24 cellular contexts compared by ENCODE assay signal in genomic region chr4:89277412-89277811, GRCh38. TPM values are rescaled to one million over a fixed set of nuclear protein-coding genes. Genes with fewer than 3 reads are reported as not detected.
DNase-seq lines count a peak whose midpoint lies in the region; ATAC-seq and TF ChIP-seq lines count a peak whose summit lies in the region.
"Had no signal": no experiment of that assay in that cellular context is flagged by ENCODE, and none has a peak within 500 bp of the region (broad histone marks: within the 10 kb centered on the region; RNA-seq: fewer than 3 reads in every experiment).

No MANE protein-coding gene starts in this region.

- peaks cover 97% of the 10 kb centered on the region for H3K4me1 ChIP-seq in CD4-positive, alpha-beta memory T cell (ENCODE audit: insufficient read depth, low read length)
- no peaks in the 10 kb centered on the region for H3K4me1 ChIP-seq in GM23248 (ENCODE audit: insufficient read depth)
- no peaks in the 10 kb centered on the region for H3K4me1 ChIP-seq in aorta (ENCODE audit: control insufficient read depth in 1 of 2, insufficient read depth in 2 of 2, low read length in 2 of 2)
- H3K4me1 ChIP-seq: esophagus squamous epithelium, psoas muscle, vagina had no signal

- H3F3A ChIP-seq in GM23248 (ENCODE audit: insufficient read depth), result no peaks in the 10 kb centered on the region

- in situ Hi-C loops in GM23248 (cut with MboI), result no loop called here

- H3K27ac ChIP-seq in CD4-positive, alpha-beta memory T cell (ENCODE audit: low read depth, low read length), result no peak overlapping the region
- H3K27ac ChIP-seq in GM23248 (no peak overlapping the region), aorta (ENCODE audit: low read depth in 1 of 2, low read length in 2 of 2) (no peak overlapping the region)
- H3K27ac ChIP-seq: cardiac muscle cell, esophagus squamous epithelium, KMS-11, psoas muscle, vagina had no signal

- CTCF ChIA-PET in CD4-positive, alpha-beta memory T cell (lab: Charles Lee; ENCODE audit: partially characterized antibody), result interaction anchor here (0.9 to 14.5 kb wide), 4 partner anchors 9 to 28 kb away, joined by 3 to 171 read pairs (median 3); no protein-coding TSS in a partner anchor

- no peaks in the 10 kb centered on the region for H3K79me2 ChIP-seq in GM23248 (ENCODE audit: insufficient read depth)

- DNase-seq in CD4-positive, alpha-beta memory T cell, result no peak
- peak; percentile 78 for DNase-seq in GM23248
- peak; percentile 33 for DNase-seq in amniotic epithelial cell (ENCODE audit: low read depth)
- peak; percentile 52 for DNase-seq in kidney tubule cell (ENCODE audit: low spot score)
- DNase-seq in omental fat pad (ENCODE audit: low spot score), result no peak
- no peak for DNase-seq in superior temporal gyrus (ENCODE audit: extremely low spot score)
- no peak for DNase-seq in aorta
- DNase-seq: activated CD4-positive, alpha-beta T cell treated with anti-CD3 and anti-CD28 coated beads, Interleukin-2, amount 50 U/mL, for 4 hours; activated CD8-positive, alpha-beta memory T cell treated with anti-CD3 and anti-CD28 coated beads, Interleukin-2, amount 50 U/mL, for 48 hours; activated naive CD4-positive, alpha-beta T cell treated with anti-CD3 and anti-CD28 coated beads, Interleukin-2, amount 10 ng/mL, durations not matched to agents 7 days and 5 days; amygdala; esophagus squamous epithelium; GDM1; midbrain; naive thymus-derived CD4-positive, alpha-beta T cell; NCI-H446; NCI-H82; psoas muscle; stimulated activated naive CD4-positive, alpha-beta T cell treated with Interleukin-2 at 50 U/mL for 16 hours had no signal

- TF ChIP-seq CTCF in omental fat pad (IDR thresholded peaks at IDR 0.05), result no peak

- no peaks in the 10 kb centered on the region for H3K9me3 Mint-ChIP-seq in CD4-positive, alpha-beta memory T cell

- no peaks in the 10 kb centered on the region for H4K20me1 ChIP-seq in GM23248 (ENCODE audit: insufficient read depth)

- no peaks in the 10 kb centered on the region for H3K27me3 Mint-ChIP-seq in CD4-positive, alpha-beta memory T cell
- H3K27me3 Mint-ChIP-seq: activated naive CD4-positive, alpha-beta T cell treated with anti-CD3 and anti-CD28 coated beads, Interleukin-2, amount 10 ng/mL, durations not matched to agents 7 days and 5 days; naive thymus-derived CD4-positive, alpha-beta T cell had no signal

- peak overlapping the region in 2 of 8 donors; percentile 8 to 47 for H3K4me3 Mint-ChIP-seq in CD4-positive, alpha-beta memory T cell
- H3K4me3 Mint-ChIP-seq: activated naive CD4-positive, alpha-beta T cell treated with anti-CD3 and anti-CD28 coated beads, Interleukin-2, amount 10 ng/mL, durations not matched to agents 7 days and 5 days; naive thymus-derived CD4-positive, alpha-beta T cell had no signal

- ATAC-seq in omental fat pad (ENCODE audit: low FRiP score), result no peak
- ATAC-seq in GM18519 (IDR thresholded peaks at IDR 0.05; ENCODE audit: low FRiP score, unreplicated experiment), result no peak
- ATAC-seq in aorta (ENCODE audit: low FRiP score), result no peak
- ATAC-seq: naive thymus-derived CD4-positive, alpha-beta T cell; psoas muscle had no signal

- no peak overlapping the region for H3K4me3 ChIP-seq in CD4-positive, alpha-beta memory T cell (ENCODE audit: low read length in 2 of 2)
- H3K4me3 ChIP-seq in GM23248 (no peak overlapping the region), aorta (ENCODE audit: low read length in 2 of 2) (no peak overlapping the region)
- H3K4me3 ChIP-seq: cardiac muscle cell, esophagus squamous epithelium, HAP-1, psoas muscle, vagina had no signal

- H2AFZ ChIP-seq in GM23248, result no peak overlapping the region

- no peak overlapping the region for H3K4me2 ChIP-seq in GM23248 (ENCODE audit: unreplicated experiment)
- H3K4me2 ChIP-seq: KMS-11 had no signal

- no peaks in the 10 kb centered on the region for H3K9me3 ChIP-seq in CD4-positive, alpha-beta memory T cell (ENCODE audit: control insufficient read depth in 1 of 2, low read length in 2 of 2)
- H3K9me3 ChIP-seq in GM23248 (ENCODE audit: low read depth), result no peaks in the 10 kb centered on the region
- H3K9me3 ChIP-seq in aorta (ENCODE audit: control insufficient read depth, low read length), result no peaks in the 10 kb centered on the region
- H3K9me3 ChIP-seq: esophagus squamous epithelium, psoas muscle, vagina had no signal

- no peaks in the 10 kb centered on the region for H3K9me2 ChIP-seq in GM23248 (ENCODE audit: insufficient read depth)

- no peaks in the 10 kb centered on the region for H3K27me3 ChIP-seq in CD4-positive, alpha-beta memory T cell (ENCODE audit: insufficient read depth, low read length)
- no peaks in the 10 kb centered on the region for H3K27me3 ChIP-seq in GM23248 (replicated peaks; ENCODE audit: insufficient read depth)
- H3K27me3 ChIP-seq in aorta (ENCODE audit: control insufficient read depth in 1 of 2, insufficient read depth in 2 of 2, low read length in 1 of 2), result no peaks in the 10 kb centered on the region
- H3K27me3 ChIP-seq: cardiac muscle cell, esophagus squamous epithelium, vagina had no signal

- POLR2A ChIA-PET in CD4-positive, alpha-beta memory T cell (lab: Charles Lee; ENCODE audit: partially characterized antibody), result interaction anchor here (1.4 to 3.8 kb wide), 5 partner anchors 11 to 22 kb away, joined by 4 to 19 read pairs (median 5); no protein-coding TSS in a partner anchor

- H3K27ac Mint-ChIP-seq in CD4-positive, alpha-beta memory T cell, result peak overlapping the region in 6 of 7 donors; percentile 12 to 83 (median 46)
- H3K27ac Mint-ChIP-seq: activated naive CD4-positive, alpha-beta T cell treated with anti-CD3 and anti-CD28 coated beads, Interleukin-2, amount 10 ng/mL, durations not matched to agents 7 days and 5 days had no signal

- H3K4me1 Mint-ChIP-seq in CD4-positive, alpha-beta memory T cell, result peaks cover 49 to 61% (median 57%) of the 10 kb centered on the region in 4 donors

- H3K9ac ChIP-seq in GM23248, result no peak overlapping the region
- H3K9ac ChIP-seq: KMS-11 had no signal

- H3K36me3 Mint-ChIP-seq in CD4-positive, alpha-beta memory T cell, result peaks cover 45 to 47% of the 10 kb centered on the region in 2 donors

- intact Hi-C loops in CD4-positive, alpha-beta memory T cell (cut with micrococcal nuclease), result no loop called here
- intact Hi-C loops in aorta (cut with DNase I), result no loop called here

- WGBS in GM23248 (ENCODE audit: low coverage in 1 of 2, low lambda C conversion rate in 2 of 2, missing lambda C conversion rate in 2 of 2), 2 experiments, result 49 to 53% methylated on average over 5 of the region's 5 CpGs
- 89 to 92% methylated on average over 5 of the region's 5 CpGs for WGBS in aorta, 2 donors

- H3K36me3 ChIP-seq in CD4-positive, alpha-beta memory T cell (ENCODE audit: insufficient read depth, low read length), result peaks cover 9% of the 10 kb centered on the region
- H3K36me3 ChIP-seq in GM23248 (ENCODE audit: low read depth) (no peaks in the 10 kb centered on the region), aorta (ENCODE audit: control insufficient read depth in 1 of 2, insufficient read depth in 2 of 2, low read length in 1 of 2) (no peaks in the 10 kb centered on the region)
- H3K36me3 ChIP-seq: cardiac muscle cell, esophagus squamous epithelium, HAP-1, vagina had no signal

RNA-seq across cellular contexts. Expression of gene GPRIN3, which starts 30.2 kb away (rescaled TPM):
- total RNA-seq in CD4-positive, alpha-beta memory T cell, result 10 to 100 TPM; 32.5 TPM
- 10 to 100 TPM in 1 of 2 donors, 1 to 10 TPM in 1; 6.9 to 18.9 TPM for polyA plus RNA-seq in CD4-positive, alpha-beta memory T cell
- not detected in 2 replicates for total RNA-seq in GM23248 (2014; rRNA removed; shearing (Covaris generic))
- polyA plus RNA-seq in GM23248 (2016; fragmentation: Nextera tagmentation; extraction: Ambion mirVana) (0.01 and 0.05 TPM in 2 replicates), aorta (1 to 10 TPM in 1 of 2 donors, under 1 TPM in 1; 0.08 to 1.6 TPM)
- total RNA-seq in omental fat pad (10 to 100 TPM in 3 of 4 donors, 1 to 10 TPM in 1; 3.3 to 19.3 (median 14.7) TPM), aorta (1 to 10 TPM; 6.3 to 9.8 TPM)

Comparison
In these comparisons a context has a peak if more than half of its experiments do, and no peak if none do; other contexts are left out.
1. DNase-seq: peak in GM23248 (single experiment), amniotic epithelial cell (single experiment) and kidney tubule cell (single experiment); none in CD4-positive, alpha-beta memory T cell (0 of 5), omental fat pad (single experiment), superior temporal gyrus (single experiment) and aorta (0 of 2).